Comparison of ENCODE assay signal across 1 cellular context in the genomic region with DNA sequence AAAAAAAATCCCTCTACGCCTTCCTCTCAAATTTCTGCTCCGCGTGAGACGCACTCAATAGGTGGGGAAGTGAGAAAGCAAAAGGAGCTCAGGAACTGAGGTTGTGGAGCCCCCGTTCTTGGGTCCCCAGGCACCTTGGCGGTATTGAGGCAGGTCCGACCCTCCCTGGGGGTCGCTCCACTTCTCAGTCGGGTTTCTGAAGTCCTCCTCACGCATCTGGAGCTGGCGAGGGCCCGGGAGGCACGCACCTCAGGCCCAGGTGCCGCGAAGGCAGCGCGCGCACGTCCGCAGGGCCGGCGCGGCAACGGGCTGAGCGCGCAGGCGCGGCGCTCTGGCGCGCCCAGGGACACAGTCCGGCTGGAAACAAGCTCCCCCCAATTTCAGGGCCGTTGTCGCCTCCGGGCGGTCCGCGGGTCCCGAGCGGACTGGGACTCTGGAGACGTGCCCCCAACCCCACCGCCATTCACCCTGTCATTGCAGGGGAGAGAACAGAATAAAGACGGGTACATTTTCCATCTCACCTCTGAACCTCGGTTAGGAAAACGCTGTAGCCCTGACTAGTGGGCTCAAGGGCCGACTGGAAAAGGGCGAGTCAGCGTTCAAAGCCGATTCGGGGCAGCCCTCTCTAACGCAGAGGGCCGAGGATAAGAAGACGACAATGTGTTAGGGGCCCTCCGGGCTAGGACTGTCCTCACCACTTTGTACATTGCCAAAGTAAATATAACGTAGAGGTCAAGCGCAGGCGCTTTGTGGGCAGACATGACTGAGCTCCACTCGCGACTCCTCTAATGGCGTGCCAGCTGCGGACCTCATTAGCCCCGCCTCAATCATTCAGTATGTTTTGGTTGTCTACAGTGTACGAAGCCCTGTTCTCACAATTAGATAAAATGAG.
TF ChIP-seq lines count a peak whose summit lies in the region.

A gene with protein sequence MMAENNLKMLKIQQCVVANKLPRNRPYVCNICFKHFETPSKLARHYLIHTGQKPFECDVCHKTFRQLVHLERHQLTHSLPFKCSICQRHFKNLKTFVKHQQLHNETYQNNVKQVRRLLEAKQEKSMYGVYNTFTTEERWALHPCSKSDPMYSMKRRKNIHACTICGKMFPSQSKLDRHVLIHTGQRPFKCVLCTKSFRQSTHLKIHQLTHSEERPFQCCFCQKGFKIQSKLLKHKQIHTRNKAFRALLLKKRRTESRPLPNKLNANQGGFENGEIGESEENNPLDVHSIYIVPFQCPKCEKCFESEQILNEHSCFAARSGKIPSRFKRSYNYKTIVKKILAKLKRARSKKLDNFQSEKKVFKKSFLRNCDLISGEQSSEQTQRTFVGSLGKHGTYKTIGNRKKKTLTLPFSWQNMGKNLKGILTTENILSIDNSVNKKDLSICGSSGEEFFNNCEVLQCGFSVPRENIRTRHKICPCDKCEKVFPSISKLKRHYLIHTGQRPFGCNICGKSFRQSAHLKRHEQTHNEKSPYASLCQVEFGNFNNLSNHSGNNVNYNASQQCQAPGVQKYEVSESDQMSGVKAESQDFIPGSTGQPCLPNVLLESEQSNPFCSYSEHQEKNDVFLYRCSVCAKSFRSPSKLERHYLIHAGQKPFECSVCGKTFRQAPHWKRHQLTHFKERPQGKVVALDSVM (minus strand): TSS at position 306 of the 892 bp plus-strand sequence. CDS start 4,853 bp downstream, outside the sequence.

TF ChIP-seq in K562, 482 proteins besides CTCF, POLR2A, EP300 and RAD21 (continued from another document and continues in another):
- TF ChIP-seq, protein P1, sequence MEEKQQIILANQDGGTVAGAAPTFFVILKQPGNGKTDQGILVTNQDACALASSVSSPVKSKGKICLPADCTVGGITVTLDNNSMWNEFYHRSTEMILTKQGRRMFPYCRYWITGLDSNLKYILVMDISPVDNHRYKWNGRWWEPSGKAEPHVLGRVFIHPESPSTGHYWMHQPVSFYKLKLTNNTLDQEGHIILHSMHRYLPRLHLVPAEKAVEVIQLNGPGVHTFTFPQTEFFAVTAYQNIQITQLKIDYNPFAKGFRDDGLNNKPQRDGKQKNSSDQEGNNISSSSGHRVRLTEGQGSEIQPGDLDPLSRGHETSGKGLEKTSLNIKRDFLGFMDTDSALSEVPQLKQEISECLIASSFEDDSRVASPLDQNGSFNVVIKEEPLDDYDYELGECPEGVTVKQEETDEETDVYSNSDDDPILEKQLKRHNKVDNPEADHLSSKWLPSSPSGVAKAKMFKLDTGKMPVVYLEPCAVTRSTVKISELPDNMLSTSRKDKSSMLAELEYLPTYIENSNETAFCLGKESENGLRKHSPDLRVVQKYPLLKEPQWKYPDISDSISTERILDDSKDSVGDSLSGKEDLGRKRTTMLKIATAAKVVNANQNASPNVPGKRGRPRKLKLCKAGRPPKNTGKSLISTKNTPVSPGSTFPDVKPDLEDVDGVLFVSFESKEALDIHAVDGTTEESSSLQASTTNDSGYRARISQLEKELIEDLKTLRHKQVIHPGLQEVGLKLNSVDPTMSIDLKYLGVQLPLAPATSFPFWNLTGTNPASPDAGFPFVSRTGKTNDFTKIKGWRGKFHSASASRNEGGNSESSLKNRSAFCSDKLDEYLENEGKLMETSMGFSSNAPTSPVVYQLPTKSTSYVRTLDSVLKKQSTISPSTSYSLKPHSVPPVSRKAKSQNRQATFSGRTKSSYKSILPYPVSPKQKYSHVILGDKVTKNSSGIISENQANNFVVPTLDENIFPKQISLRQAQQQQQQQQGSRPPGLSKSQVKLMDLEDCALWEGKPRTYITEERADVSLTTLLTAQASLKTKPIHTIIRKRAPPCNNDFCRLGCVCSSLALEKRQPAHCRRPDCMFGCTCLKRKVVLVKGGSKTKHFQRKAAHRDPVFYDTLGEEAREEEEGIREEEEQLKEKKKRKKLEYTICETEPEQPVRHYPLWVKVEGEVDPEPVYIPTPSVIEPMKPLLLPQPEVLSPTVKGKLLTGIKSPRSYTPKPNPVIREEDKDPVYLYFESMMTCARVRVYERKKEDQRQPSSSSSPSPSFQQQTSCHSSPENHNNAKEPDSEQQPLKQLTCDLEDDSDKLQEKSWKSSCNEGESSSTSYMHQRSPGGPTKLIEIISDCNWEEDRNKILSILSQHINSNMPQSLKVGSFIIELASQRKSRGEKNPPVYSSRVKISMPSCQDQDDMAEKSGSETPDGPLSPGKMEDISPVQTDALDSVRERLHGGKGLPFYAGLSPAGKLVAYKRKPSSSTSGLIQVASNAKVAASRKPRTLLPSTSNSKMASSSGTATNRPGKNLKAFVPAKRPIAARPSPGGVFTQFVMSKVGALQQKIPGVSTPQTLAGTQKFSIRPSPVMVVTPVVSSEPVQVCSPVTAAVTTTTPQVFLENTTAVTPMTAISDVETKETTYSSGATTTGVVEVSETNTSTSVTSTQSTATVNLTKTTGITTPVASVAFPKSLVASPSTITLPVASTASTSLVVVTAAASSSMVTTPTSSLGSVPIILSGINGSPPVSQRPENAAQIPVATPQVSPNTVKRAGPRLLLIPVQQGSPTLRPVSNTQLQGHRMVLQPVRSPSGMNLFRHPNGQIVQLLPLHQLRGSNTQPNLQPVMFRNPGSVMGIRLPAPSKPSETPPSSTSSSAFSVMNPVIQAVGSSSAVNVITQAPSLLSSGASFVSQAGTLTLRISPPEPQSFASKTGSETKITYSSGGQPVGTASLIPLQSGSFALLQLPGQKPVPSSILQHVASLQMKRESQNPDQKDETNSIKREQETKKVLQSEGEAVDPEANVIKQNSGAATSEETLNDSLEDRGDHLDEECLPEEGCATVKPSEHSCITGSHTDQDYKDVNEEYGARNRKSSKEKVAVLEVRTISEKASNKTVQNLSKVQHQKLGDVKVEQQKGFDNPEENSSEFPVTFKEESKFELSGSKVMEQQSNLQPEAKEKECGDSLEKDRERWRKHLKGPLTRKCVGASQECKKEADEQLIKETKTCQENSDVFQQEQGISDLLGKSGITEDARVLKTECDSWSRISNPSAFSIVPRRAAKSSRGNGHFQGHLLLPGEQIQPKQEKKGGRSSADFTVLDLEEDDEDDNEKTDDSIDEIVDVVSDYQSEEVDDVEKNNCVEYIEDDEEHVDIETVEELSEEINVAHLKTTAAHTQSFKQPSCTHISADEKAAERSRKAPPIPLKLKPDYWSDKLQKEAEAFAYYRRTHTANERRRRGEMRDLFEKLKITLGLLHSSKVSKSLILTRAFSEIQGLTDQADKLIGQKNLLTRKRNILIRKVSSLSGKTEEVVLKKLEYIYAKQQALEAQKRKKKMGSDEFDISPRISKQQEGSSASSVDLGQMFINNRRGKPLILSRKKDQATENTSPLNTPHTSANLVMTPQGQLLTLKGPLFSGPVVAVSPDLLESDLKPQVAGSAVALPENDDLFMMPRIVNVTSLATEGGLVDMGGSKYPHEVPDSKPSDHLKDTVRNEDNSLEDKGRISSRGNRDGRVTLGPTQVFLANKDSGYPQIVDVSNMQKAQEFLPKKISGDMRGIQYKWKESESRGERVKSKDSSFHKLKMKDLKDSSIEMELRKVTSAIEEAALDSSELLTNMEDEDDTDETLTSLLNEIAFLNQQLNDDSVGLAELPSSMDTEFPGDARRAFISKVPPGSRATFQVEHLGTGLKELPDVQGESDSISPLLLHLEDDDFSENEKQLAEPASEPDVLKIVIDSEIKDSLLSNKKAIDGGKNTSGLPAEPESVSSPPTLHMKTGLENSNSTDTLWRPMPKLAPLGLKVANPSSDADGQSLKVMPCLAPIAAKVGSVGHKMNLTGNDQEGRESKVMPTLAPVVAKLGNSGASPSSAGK (IDR thresholded peaks at IDR 0.05) = peak; percentile 41
- TF ChIP-seq ZNF197 (CRISPR knock-in tag; IDR thresholded peaks at IDR 0.05; ENCODE audit: low read depth) = no peak; the same call in 1 of the 2 replicates
- no peak for TF ChIP-seq FOXJ3 (CRISPR knock-in tag; IDR thresholded peaks at IDR 0.05)
- peak; percentile 79 for TF ChIP-seq NEUROD1 (IDR thresholded peaks at IDR 0.05; ENCODE audit: borderline replicate concordance, low read depth, low read length, partially characterized antibody)
- TF ChIP-seq, protein P2, sequence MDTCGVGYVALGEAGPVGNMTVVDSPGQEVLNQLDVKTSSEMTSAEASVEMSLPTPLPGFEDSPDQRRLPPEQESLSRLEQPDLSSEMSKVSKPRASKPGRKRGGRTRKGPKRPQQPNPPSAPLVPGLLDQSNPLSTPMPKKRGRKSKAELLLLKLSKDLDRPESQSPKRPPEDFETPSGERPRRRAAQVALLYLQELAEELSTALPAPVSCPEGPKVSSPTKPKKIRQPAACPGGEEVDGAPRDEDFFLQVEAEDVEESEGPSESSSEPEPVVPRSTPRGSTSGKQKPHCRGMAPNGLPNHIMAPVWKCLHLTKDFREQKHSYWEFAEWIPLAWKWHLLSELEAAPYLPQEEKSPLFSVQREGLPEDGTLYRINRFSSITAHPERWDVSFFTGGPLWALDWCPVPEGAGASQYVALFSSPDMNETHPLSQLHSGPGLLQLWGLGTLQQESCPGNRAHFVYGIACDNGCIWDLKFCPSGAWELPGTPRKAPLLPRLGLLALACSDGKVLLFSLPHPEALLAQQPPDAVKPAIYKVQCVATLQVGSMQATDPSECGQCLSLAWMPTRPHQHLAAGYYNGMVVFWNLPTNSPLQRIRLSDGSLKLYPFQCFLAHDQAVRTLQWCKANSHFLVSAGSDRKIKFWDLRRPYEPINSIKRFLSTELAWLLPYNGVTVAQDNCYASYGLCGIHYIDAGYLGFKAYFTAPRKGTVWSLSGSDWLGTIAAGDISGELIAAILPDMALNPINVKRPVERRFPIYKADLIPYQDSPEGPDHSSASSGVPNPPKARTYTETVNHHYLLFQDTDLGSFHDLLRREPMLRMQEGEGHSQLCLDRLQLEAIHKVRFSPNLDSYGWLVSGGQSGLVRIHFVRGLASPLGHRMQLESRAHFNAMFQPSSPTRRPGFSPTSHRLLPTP (IDR thresholded peaks at IDR 0.05; ENCODE audit: borderline replicate concordance, extremely low read depth, insufficient read length) = no peak
- 0 out of 2 replicates have a peak, but pooled peaks have one; percentile 16 for TF ChIP-seq BACH1 (tag; IDR thresholded peaks at IDR 0.05)
- TF ChIP-seq GABPB2 (CRISPR knock-in tag; conservative IDR thresholded peaks at IDR 0.05) = no peak
- no peak for TF ChIP-seq PYGO2 (tag; IDR thresholded peaks at IDR 0.05)
- TF ChIP-seq TCF7 (IDR thresholded peaks at IDR 0.05; ENCODE audit: borderline replicate concordance) = peak; percentile 62; the same call in 1 of the 2 replicates
- TF ChIP-seq KDM2B (CRISPR knock-in tag; IDR thresholded peaks at IDR 0.05) = 0 out of 2 replicates have a peak, but pooled peaks have one; percentile 22
- TF ChIP-seq ZNF239 (CRISPR knock-in tag; IDR thresholded peaks at IDR 0.05) = peak; percentile 13; the same call in 1 of the 2 replicates
- TF ChIP-seq MBD2 (IDR thresholded peaks at IDR 0.05; ENCODE audit: borderline replicate concordance, low read depth) = peak; percentile 77
- peak; percentile 89; the same call in 1 of the 2 replicates for TF ChIP-seq FOXK1 (CRISPR knock-in tag; IDR thresholded peaks at IDR 0.05; ENCODE audit: borderline replicate concordance)
- no peak for TF ChIP-seq TAL1 (IDR thresholded peaks at IDR 0.05)
- peak; percentile 88 for TF ChIP-seq SIN3B (IDR thresholded peaks at IDR 0.05; ENCODE audit: low read depth)
- TF ChIP-seq, protein P3, sequence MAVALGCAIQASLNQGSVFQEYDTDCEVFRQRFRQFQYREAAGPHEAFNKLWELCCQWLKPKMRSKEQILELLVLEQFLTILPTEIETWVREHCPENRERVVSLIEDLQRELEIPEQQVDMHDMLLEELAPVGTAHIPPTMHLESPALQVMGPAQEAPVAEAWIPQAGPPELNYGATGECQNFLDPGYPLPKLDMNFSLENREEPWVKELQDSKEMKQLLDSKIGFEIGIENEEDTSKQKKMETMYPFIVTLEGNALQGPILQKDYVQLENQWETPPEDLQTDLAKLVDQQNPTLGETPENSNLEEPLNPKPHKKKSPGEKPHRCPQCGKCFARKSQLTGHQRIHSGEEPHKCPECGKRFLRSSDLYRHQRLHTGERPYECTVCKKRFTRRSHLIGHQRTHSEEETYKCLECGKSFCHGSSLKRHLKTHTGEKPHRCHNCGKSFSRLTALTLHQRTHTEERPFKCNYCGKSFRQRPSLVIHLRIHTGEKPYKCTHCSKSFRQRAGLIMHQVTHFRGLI (CRISPR knock-in tag; IDR thresholded peaks at IDR 0.05) = no peak
- TF ChIP-seq ZNF12 (CRISPR knock-in tag; IDR thresholded peaks at IDR 0.05) = peak; percentile 70; the same call in 1 of the 2 replicates
- TF ChIP-seq ZNF830 (CRISPR knock-in tag; IDR thresholded peaks at IDR 0.05) = 0 out of 2 replicates have a peak, but pooled peaks have one; percentile 53
- TF ChIP-seq, protein P4, sequence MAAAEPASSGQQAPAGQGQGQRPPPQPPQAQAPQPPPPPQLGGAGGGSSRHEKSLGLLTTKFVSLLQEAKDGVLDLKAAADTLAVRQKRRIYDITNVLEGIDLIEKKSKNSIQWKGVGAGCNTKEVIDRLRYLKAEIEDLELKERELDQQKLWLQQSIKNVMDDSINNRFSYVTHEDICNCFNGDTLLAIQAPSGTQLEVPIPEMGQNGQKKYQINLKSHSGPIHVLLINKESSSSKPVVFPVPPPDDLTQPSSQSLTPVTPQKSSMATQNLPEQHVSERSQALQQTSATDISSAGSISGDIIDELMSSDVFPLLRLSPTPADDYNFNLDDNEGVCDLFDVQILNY (CRISPR knock-in tag; IDR thresholded peaks at IDR 0.05) = no peak
- TF ChIP-seq, protein P5, sequence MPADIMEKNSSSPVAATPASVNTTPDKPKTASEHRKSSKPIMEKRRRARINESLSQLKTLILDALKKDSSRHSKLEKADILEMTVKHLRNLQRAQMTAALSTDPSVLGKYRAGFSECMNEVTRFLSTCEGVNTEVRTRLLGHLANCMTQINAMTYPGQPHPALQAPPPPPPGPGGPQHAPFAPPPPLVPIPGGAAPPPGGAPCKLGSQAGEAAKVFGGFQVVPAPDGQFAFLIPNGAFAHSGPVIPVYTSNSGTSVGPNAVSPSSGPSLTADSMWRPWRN (IDR thresholded peaks at IDR 0.05; ENCODE audit: low read depth) = no peak
- TF ChIP-seq TBP (optimal IDR thresholded peaks at IDR 0.05; ENCODE audit: low read depth, low read length) = peak; percentile 95
- TF ChIP-seq, protein P6, sequence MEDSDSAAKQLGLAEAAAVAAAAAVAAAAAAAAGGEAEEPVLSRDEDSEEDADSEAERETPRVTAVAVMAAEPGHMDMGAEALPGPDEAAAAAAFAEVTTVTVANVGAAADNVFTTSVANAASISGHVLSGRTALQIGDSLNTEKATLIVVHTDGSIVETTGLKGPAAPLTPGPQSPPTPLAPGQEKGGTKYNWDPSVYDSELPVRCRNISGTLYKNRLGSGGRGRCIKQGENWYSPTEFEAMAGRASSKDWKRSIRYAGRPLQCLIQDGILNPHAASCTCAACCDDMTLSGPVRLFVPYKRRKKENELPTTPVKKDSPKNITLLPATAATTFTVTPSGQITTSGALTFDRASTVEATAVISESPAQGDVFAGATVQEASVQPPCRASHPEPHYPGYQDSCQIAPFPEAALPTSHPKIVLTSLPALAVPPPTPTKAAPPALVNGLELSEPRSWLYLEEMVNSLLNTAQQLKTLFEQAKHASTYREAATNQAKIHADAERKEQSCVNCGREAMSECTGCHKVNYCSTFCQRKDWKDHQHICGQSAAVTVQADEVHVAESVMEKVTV (CRISPR knock-in tag; IDR thresholded peaks at IDR 0.05) = no peak
